ENCODE assay signal across 8 cellular contexts in the genomic region with DNA sequence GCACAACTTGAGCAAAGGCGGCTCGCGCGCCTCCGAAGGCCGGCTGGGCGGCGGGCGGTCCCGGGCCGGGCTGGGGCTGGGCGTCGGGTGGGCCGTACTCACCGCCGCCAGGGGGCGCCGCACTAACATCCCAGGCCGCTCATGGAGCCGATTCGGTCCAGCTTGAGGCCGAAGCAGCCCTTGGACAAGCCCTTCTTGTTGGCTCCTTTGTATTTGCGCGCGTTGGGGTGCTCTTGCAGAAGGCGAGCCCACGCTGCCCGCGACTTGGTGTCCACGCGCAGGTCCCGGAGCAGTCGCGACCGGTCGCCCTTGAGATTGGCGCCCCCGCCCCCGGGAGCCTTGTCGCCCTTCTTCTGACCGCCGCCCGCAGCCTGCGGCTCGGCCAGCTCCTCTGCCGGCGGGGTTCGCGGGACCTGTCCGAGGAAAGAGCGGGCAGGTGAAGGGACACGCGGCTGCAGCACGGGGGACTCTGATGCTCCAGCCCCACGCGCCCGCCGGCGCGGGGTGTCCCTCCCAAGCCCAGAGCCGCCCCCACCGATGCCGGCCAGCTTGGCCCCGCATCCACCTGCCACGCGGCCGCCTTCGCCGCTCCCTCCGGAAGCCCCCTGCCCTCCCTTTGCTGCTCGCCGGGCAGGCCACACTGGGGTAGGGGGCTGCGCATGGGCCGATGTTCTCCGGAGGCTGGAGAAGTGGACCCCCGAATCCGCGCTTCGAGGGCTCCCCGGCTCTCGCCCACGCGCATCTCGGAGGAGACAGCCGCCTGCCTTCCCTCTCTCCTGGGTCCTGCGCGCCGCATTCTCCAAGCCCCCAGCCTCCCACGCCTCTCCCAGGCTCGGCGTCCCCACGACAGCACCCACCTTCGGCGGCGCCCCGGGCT. TPM values are rescaled to one million over a fixed set of nuclear protein-coding genes. Genes with fewer than 3 reads are reported as not detected.
DNase-seq lines count a peak whose midpoint lies in the region; FAIRE-seq and TF ChIP-seq lines count a peak whose summit lies in the region.

No MANE protein-coding gene starts in this region.

- CTCF ChIA-PET in mammary epithelial cell (lab: Charles Lee; ENCODE audit: low non-redundant PET): interaction anchor here (0.7 to 0.9 kb wide), 2 partner anchors 151 to 525 kb away, joined by 4 to 5 read pairs; no protein-coding TSS in a partner anchor

- H3K4me3 ChIP-seq in WI38 (ENCODE audit: low read depth, low read length): peak overlapping the region; percentile 37
- H3K4me3 ChIP-seq in mammary epithelial cell (replicated peaks in 1 of 3; ENCODE audit: insufficient read depth in 1 of 3, low read depth in 2 of 3, low read length in 3 of 3): peak overlapping the region; percentile 32 to 53 (median 50)
- peak overlapping the region; percentile 67 for H3K4me3 ChIP-seq in skeletal muscle satellite cell (ENCODE audit: low read length)

- H2AFZ ChIP-seq in mammary epithelial cell (ENCODE audit: low read depth, low read length): peak overlapping the region; percentile 82

- H3K9ac ChIP-seq in mammary epithelial cell (ENCODE audit: insufficient read depth, low read length) (no peak overlapping the region), skeletal muscle satellite cell (ENCODE audit: low read depth, low read length) (no peak overlapping the region)

- H3K4me2 ChIP-seq in mammary epithelial cell (ENCODE audit: insufficient read depth, low read depth, low read length) (peak overlapping the region; percentile 100), skeletal muscle satellite cell (ENCODE audit: low read length) (peak overlapping the region; percentile 98)

- H3K4me1 ChIP-seq in mammary epithelial cell (ENCODE audit: insufficient read depth, low read length): peaks cover 20% of the 10 kb centered on the region
- peaks cover 20% of the 10 kb centered on the region for H3K4me1 ChIP-seq in skeletal muscle satellite cell (ENCODE audit: control insufficient read depth, insufficient read depth, low read length)

- H3K79me2 ChIP-seq in mammary epithelial cell (ENCODE audit: insufficient read depth, low read length): no peaks in the 10 kb centered on the region

- H3K9me3 ChIP-seq in mammary epithelial cell (replicated peaks; ENCODE audit: insufficient read depth, low read length) (no peaks in the 10 kb centered on the region), skeletal muscle satellite cell (replicated peaks; ENCODE audit: low read length) (no peaks in the 10 kb centered on the region)

- peak; percentile 91 for DNase-seq in AG08395 (ENCODE audit: low spot score)
- peak; percentile 90 for DNase-seq in GM19239 (ENCODE audit: insufficient read length, low spot score)
- DNase-seq in NCI-H1105 treated with DMSO at 0.1 percent for 48 hours (lab: John Stamatoyannopoulos, UW): peak; percentile 42
- peak; percentile 66 for DNase-seq in mammary epithelial cell
- peak; percentile 94 for DNase-seq in iPS-NIHi11 (ENCODE audit: low spot score)
- no peak for DNase-seq in NCI-H128 (lab: John Stamatoyannopoulos, UW; ENCODE audit: unreplicated experiment)

- FAIRE-seq in GM19239 (lab: Jason Lieb, UNC): peak; percentile 26

- TF ChIP-seq CTCF in WI38 (IDR thresholded peaks at IDR 0.05; ENCODE audit: low read depth, low read length) (peak; percentile 66), mammary epithelial cell (conservative IDR thresholded peaks at IDR 0.05 in 1 of 2, IDR thresholded peaks at IDR 0.05 in 1 of 2; ENCODE audit: extremely low read depth in 1 of 2, insufficient read depth in 1 of 2, low read depth in 1 of 2, low read length in 2 of 2) (peak; percentile 59 to 72)

- intact Hi-C loops in mammary epithelial cell (cut with micrococcal nuclease): loop anchor here (1.0 kb wide), 5 partner anchors 217 to 515 kb away; no protein-coding TSS in a partner anchor

- dilution Hi-C loops in mammary epithelial cell (cut with HindIII; ENCODE audit: low sequenced_read_pairs): no loop called here

- H4K20me1 ChIP-seq in mammary epithelial cell (ENCODE audit: insufficient read depth, low read length): no peaks in the 10 kb centered on the region

- peaks cover 13% of the 10 kb centered on the region for H3K27me3 ChIP-seq in mammary epithelial cell (ENCODE audit: insufficient read depth, low read length)
- peaks cover 83% of the 10 kb centered on the region for H3K27me3 ChIP-seq in skeletal muscle satellite cell (ENCODE audit: control insufficient read depth, insufficient read depth, low read length)

- in situ Hi-C loops in mammary epithelial cell (cut with MboI; ENCODE audit: low sequenced_read_pairs in 2 of 2): loop anchor here in 1 of 2 donors (10.0 kb wide), 1 partner anchor 209 kb away; no protein-coding TSS in a partner anchor

- no TSS peak for BruUV-seq in mammary epithelial cell (replicated peaks; lab: Mats Ljungman, UMichigan)

- no peak overlapping the region for H3K27ac ChIP-seq in mammary epithelial cell (ENCODE audit: insufficient read depth, low read depth, low read length)

- H3K36me3 ChIP-seq in mammary epithelial cell (ENCODE audit: insufficient read depth, low read length) (no peaks in the 10 kb centered on the region), skeletal muscle satellite cell (ENCODE audit: insufficient read depth, low read length) (no peaks in the 10 kb centered on the region)

- 5% methylated on average over 8 of the region's 96 CpGs for WGBS in mammary epithelial cell (ENCODE audit: low coverage, missing lambda C conversion rate)

RNA-seq across cellular contexts. Expression of gene NPPC, which starts 0.7 kb away (rescaled TPM):
- total RNA-seq in mammary epithelial cell: not detected
- polyA plus RNA-seq in mammary epithelial cell: not detected
- polyA minus RNA-seq in mammary epithelial cell: not detected
- total RNA-seq in skeletal muscle satellite cell (2012; rRNA removed): not detected in 2 replicates

RNA-seq across cellular contexts. Expression of gene DIS3L2, which starts 36.0 kb away (rescaled TPM):
- total RNA-seq in mammary epithelial cell: 10 to 100 TPM; 29.3 to 29.7 TPM
- polyA plus RNA-seq in mammary epithelial cell: 9.6 TPM
- 39.0 TPM for polyA minus RNA-seq in mammary epithelial cell
- 24.8 and 26.6 TPM in 2 replicates for total RNA-seq in skeletal muscle satellite cell (2012; rRNA removed)
